ENCODE assay signal across 40 cellular contexts in the genomic region with DNA sequence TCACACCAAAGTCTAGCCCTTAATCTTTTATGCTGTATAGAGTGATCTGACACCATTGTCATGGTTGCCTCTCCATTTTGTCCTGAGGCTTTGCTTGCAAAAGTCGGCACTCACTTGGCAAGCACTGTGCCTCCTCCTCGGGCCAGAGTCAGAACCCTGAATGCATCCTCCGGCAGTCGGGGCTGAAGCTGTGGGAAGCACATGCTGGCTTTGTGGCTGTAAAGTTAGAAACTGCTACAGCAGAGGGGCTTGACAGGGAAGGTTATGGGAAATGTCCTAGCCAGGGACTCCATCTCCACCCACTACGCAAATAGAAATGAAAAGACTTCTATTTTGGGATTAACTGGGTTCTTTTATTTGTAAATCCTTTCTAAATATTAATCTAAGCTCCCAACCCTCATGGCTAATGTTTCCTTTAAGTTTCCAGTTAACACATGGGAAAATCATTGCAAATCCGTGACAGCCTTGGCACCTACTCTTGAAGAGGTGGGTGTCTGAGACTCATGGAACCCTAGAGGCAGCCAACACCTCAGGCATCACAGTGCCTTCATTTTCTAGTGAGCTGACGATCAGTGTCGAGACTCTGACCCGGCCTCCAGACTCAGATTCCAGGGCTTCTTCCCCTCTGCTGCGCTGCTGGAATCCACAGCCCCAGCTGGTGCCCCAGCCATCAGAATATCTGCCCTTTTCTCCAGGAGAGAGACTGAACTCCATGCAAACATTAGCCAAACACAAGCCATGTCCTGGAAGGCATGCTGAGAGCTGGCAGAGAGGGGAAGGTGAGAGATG. TPM values are rescaled to one million over a fixed set of nuclear protein-coding genes. Genes with fewer than 3 reads are reported as not detected.
"Had no signal": no experiment of that assay in that cellular context is flagged by ENCODE, and none has a peak within 500 bp of the region (broad histone marks: within the 10 kb centered on the region; RNA-seq: fewer than 3 reads in every experiment).

No MANE protein-coding gene starts in this region.

- H3K9me3 ChIP-seq: ascending aorta, Peyer's patch had no signal

- H3K4me3 ChIP-seq: ascending aorta, MG63, Peyer's patch had no signal

- H3K9me3 Mint-ChIP-seq: activated B cell treated with CpG ODN at 0.5 μM for 24 hours; activated CD8-positive, alpha-beta T cell treated with anti-CD3 and anti-CD28 coated beads for 36 hours; activated T-helper 17 cell treated with anti-CD3 and anti-CD28 coated beads, Interleukin-2, amount 50 U/mL, for 72 hours had no signal

- H3K27ac ChIP-seq: ascending aorta, Peyer's patch, VCaP had no signal

- H3K27me3 ChIP-seq: ascending aorta, MG63, Peyer's patch had no signal

- H3K36me3 ChIP-seq: ascending aorta, MG63, Peyer's patch had no signal

- ATAC-seq: activated CD8-positive, alpha-beta T cell treated with anti-CD3 and anti-CD28 coated beads for 36 hours; activated T-cell treated with anti-CD3 and anti-CD28 coated beads, Interleukin-2, amount 50 U/mL, for 72 hours; activated T-helper 17 cell treated with anti-CD3 and anti-CD28 coated beads, Interleukin-2, amount 50 U/mL, for 72 hours; PC-3; SK-N-SH treated with all-trans-retinoic acid at 6 μM for 48 hours; T-cell; T-helper 17 cell had no signal

- DNase-seq: activated B cell treated with CpG ODN at 0.5 μM for 24 hours; activated CD4-positive, alpha-beta T cell treated with anti-CD3 and anti-CD28 coated beads for 4 hours; activated CD4-positive, alpha-beta T cell treated with anti-CD3 and anti-CD28 coated beads, Interleukin-2, amount 50 U/mL, for 1 hour; activated CD4-positive, CD25-positive, alpha-beta regulatory T cell treated with anti-CD3 and anti-CD28 coated beads, Interleukin-2, amount 50 U/mL, for 72 hours; activated CD8-positive, alpha-beta T cell treated with anti-CD3 and anti-CD28 coated beads for 36 hours; activated effector memory CD4-positive, alpha-beta T cell treated with anti-CD3 and anti-CD28 coated beads, Interleukin-2, amount 50 U/mL, for 16 hours; activated naive CD4-positive, alpha-beta T cell; activated naive CD4-positive, alpha-beta T cell treated with anti-CD3 and anti-CD28 coated beads, Interleukin-2, amount 50 U/mL, for 16 hours; activated naive CD8-positive, alpha-beta T cell treated with anti-CD3 and anti-CD28 coated beads, Interleukin-2, amount 10 ng/mL, durations not matched to agents 7 days and 5 days; activated T-cell treated with anti-CD3 and anti-CD28 coated beads, Interleukin-2, amount 50 U/mL, for 1 hour; activated T-cell treated with anti-CD3 and anti-CD28 coated beads, Interleukin-2, amount 50 U/mL, for 72 hours; amygdala; Kasumi-1; KG1; MG63; NCI-H1048; NCI-H1105 treated with DMSO at 0.1 percent for 48 hours; NCI-H1436; NCI-H1694; NCI-H1930; NCI-H2081 treated with DMSO at 0.1 percent for 48 hours; NCI-H226; NCI-H446 treated with DMSO at 0.1 percent for 48 hours; NCI-H524; NCI-H69; NK-92 treated with Interleukin-12 subunit alpha and Interleukin-12 subunit beta, amount 100 ng/mL, for 24 hours; PC-3; Peyer's patch; RPMI8226; SIG-M5; T-cell; T-helper 17 cell; T-helper 9 cell had no signal

- H3K4me3 Mint-ChIP-seq: activated B cell treated with CpG ODN at 0.5 μM for 24 hours; activated CD8-positive, alpha-beta T cell treated with anti-CD3 and anti-CD28 coated beads for 36 hours; activated naive CD8-positive, alpha-beta T cell treated with anti-CD3 and anti-CD28 coated beads, Interleukin-2, amount 10 ng/mL, durations not matched to agents 7 days and 5 days; activated T-cell treated with anti-CD3 and anti-CD28 coated beads, Interleukin-2, amount 50 U/mL, for 72 hours; activated T-helper 17 cell treated with anti-CD3 and anti-CD28 coated beads, Interleukin-2, amount 50 U/mL, for 72 hours; T-cell; T-helper 17 cell had no signal

- H3K27ac Mint-ChIP-seq: activated B cell treated with CpG ODN at 0.5 μM for 24 hours; activated CD8-positive, alpha-beta T cell treated with anti-CD3 and anti-CD28 coated beads for 36 hours; activated naive CD8-positive, alpha-beta T cell treated with anti-CD3 and anti-CD28 coated beads, Interleukin-2, amount 10 ng/mL, durations not matched to agents 7 days and 5 days; activated T-cell treated with anti-CD3 and anti-CD28 coated beads, Interleukin-2, amount 50 U/mL, for 72 hours; activated T-helper 17 cell treated with anti-CD3 and anti-CD28 coated beads, Interleukin-2, amount 50 U/mL, for 72 hours; T-cell; T-helper 17 cell had no signal

- H3K4me1 Mint-ChIP-seq: activated B cell treated with CpG ODN at 0.5 μM for 24 hours; activated naive CD8-positive, alpha-beta T cell treated with anti-CD3 and anti-CD28 coated beads, Interleukin-2, amount 10 ng/mL, durations not matched to agents 7 days and 5 days; activated T-helper 17 cell treated with anti-CD3 and anti-CD28 coated beads, Interleukin-2, amount 50 U/mL, for 72 hours; T-cell had no signal

- H3K36me3 Mint-ChIP-seq: T-cell had no signal

- H3K4me1 ChIP-seq: ascending aorta, Peyer's patch had no signal

RNA-seq across cellular contexts. Expression of a gene that starts 7.9 kb away (rescaled TPM):
- total RNA-seq: activated B cell treated with CpG ODN at 0.5 μM for 24 hours; activated CD8-positive, alpha-beta memory T cell treated with anti-CD3 and anti-CD28 coated beads for 36 hours; activated CD8-positive, alpha-beta T cell treated with anti-CD3 and anti-CD28 coated beads for 36 hours; activated naive CD8-positive, alpha-beta T cell treated with anti-CD3 and anti-CD28 coated beads, Interleukin-2, amount 10 ng/mL, durations not matched to agents 7 days and 5 days; activated T-cell treated with anti-CD3 and anti-CD28 coated beads, Interleukin-2, amount 50 U/mL, for 72 hours; activated T-helper 17 cell treated with anti-CD3 and anti-CD28 coated beads, Interleukin-2, amount 50 U/mL, for 72 hours; ascending aorta; PC-3; Peyer's patch; SK-MEL-5; T-cell; T-helper 17 cell had no signal
- polyA plus RNA-seq: adipose tissue had no signal

RNA-seq across cellular contexts. Expression of a gene that starts 10.1 kb away (rescaled TPM):
- total RNA-seq: activated B cell treated with CpG ODN at 0.5 μM for 24 hours; activated CD8-positive, alpha-beta memory T cell treated with anti-CD3 and anti-CD28 coated beads for 36 hours; activated CD8-positive, alpha-beta T cell treated with anti-CD3 and anti-CD28 coated beads for 36 hours; activated naive CD8-positive, alpha-beta T cell treated with anti-CD3 and anti-CD28 coated beads, Interleukin-2, amount 10 ng/mL, durations not matched to agents 7 days and 5 days; activated T-cell treated with anti-CD3 and anti-CD28 coated beads, Interleukin-2, amount 50 U/mL, for 72 hours; activated T-helper 17 cell treated with anti-CD3 and anti-CD28 coated beads, Interleukin-2, amount 50 U/mL, for 72 hours; ascending aorta; PC-3; Peyer's patch; SK-MEL-5; T-cell; T-helper 17 cell had no signal
- polyA plus RNA-seq: adipose tissue had no signal
